Comparison of ENCODE assay signal across 9 cellular contexts in the genomic region with DNA sequence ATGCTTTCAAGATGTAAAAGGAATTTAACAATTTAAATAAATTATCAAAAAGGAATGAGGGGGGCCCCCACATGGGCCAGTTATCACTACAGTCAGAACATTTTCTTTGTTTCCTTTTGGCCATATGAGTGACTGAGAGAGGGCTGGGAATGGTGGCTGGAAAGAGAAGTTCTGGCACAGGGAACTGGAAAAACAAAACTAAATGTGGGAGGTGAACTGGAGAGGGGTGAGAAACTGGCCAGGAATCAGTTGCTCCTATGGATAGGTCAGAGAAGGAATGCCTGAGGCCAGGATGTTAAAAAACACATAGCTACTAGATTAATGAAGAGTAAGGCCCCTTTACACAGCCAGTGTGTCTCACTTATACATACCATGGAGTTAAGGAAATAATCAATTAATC.
DNase-seq lines count a peak whose midpoint lies in the region; ATAC-seq and TF ChIP-seq lines count a peak whose summit lies in the region.
"Had no signal": no experiment of that assay in that cellular context is flagged by ENCODE, and none has a peak within 500 bp of the region (broad histone marks: within the 10 kb centered on the region; RNA-seq: fewer than 3 reads in every experiment).

No MANE protein-coding gene starts in this region.

- H3K4me1 Mint-ChIP-seq in activated naive CD8-positive, alpha-beta T cell treated with anti-CD3 and anti-CD28 coated beads for 36 hours: peaks cover 83% of the 10 kb centered on the region

- no peaks in the 10 kb centered on the region for H3K36me3 ChIP-seq in right atrium auricular region

- H3K27me3 ChIP-seq in right atrium auricular region: no peaks in the 10 kb centered on the region

- peak overlapping the region; percentile 72 for H3K27ac Mint-ChIP-seq in activated naive CD8-positive, alpha-beta T cell treated with anti-CD3 and anti-CD28 coated beads for 36 hours

- peaks cover 0 to 100% of the 10 kb centered on the region in 2 donors for H3K4me1 ChIP-seq in right atrium auricular region

- peaks cover 5% of the 10 kb centered on the region for H3K36me3 Mint-ChIP-seq in activated naive CD8-positive, alpha-beta T cell treated with anti-CD3 and anti-CD28 coated beads for 36 hours

- no peaks in the 10 kb centered on the region for H3K9me3 ChIP-seq in right atrium auricular region

- no peak for ATAC-seq in GM21576 (IDR thresholded peaks at IDR 0.05; ENCODE audit: unreplicated experiment)

- H3K9me3 Mint-ChIP-seq in activated naive CD8-positive, alpha-beta T cell treated with anti-CD3 and anti-CD28 coated beads for 36 hours: no peaks in the 10 kb centered on the region

- H3K27me3 Mint-ChIP-seq in activated naive CD8-positive, alpha-beta T cell treated with anti-CD3 and anti-CD28 coated beads for 36 hours: no peaks in the 10 kb centered on the region

- no peak overlapping the region for H3K4me3 Mint-ChIP-seq in activated naive CD8-positive, alpha-beta T cell treated with anti-CD3 and anti-CD28 coated beads for 36 hours

- peak overlapping the region; percentile 20 to 58 for H3K27ac ChIP-seq in right atrium auricular region

- no peak for TF ChIP-seq CTCF in right atrium auricular region (IDR thresholded peaks at IDR 0.05)

- DNase-seq in EL: peak; percentile 79
- no peak for DNase-seq in activated naive CD8-positive, alpha-beta T cell treated with anti-CD3 and anti-CD28 coated beads for 36 hours
- no peak for DNase-seq in right atrium auricular region (ENCODE audit: low spot score)
- DNase-seq in renal cortical epithelial cell (ENCODE audit: low read depth): peak; percentile 53
- no peak for DNase-seq in C1 segment of cervical spinal cord (lab: John Stamatoyannopoulos, UW)
- DNase-seq in epidermal melanocyte (ENCODE audit: insufficient read length, low spot score): no peak
- DNase-seq in foreskin melanocyte: no peak
- DNase-seq: NCI-H446 had no signal

- no peak overlapping the region for H3K4me3 ChIP-seq in right atrium auricular region

Comparison
In these comparisons a context has a peak if more than half of its experiments do, and no peak if none do; other contexts are left out.
1. DNase-seq: peak in EL (single experiment) and renal cortical epithelial cell (single experiment); none in activated naive CD8-positive, alpha-beta T cell treated with anti-CD3 and anti-CD28 coated beads for 36 hours (single experiment), right atrium auricular region (single experiment), C1 segment of cervical spinal cord (0 of 14), epidermal melanocyte (single experiment) and foreskin melanocyte (single experiment).